13 cellular contexts compared by ENCODE assay signal in genomic region chr4:176988226-176988625, GRCh38.
DNase-seq lines count a peak whose midpoint lies in the region; ATAC-seq, FAIRE-seq and TF ChIP-seq lines count a peak whose summit lies in the region.
"Had no signal": no experiment of that assay in that cellular context is flagged by ENCODE, and none has a peak within 500 bp of the region (broad histone marks: within the 10 kb centered on the region; RNA-seq: fewer than 3 reads in every experiment).

No MANE protein-coding gene starts in this region.

- TF ChIP-seq POLR2A in gastrocnemius medialis (IDR thresholded peaks at IDR 0.05): no peak

- intact Hi-C loops in gastrocnemius medialis (cut with DNase I; ENCODE audit: low total_unique reads): no loop called here

- no peaks in the 10 kb centered on the region for H3K9me3 ChIP-seq in gastrocnemius medialis

- DNase-seq in AG10803 (ENCODE audit: low read depth) (peak; percentile 90), LoVo (ENCODE audit: low spot score) (peak; percentile 56), astrocyte of the cerebellum (ENCODE audit: low read depth) (peak; percentile 18), anterior cingulate cortex (lab: John Stamatoyannopoulos, UW) (no peak), gastrocnemius medialis (no peak)
- DNase-seq: activated T-cell treated with anti-CD3 and anti-CD28 coated beads, Interleukin-2, amount 50 U/mL, for 24 hours; effector memory CD8-positive, alpha-beta T cell; midbrain; NCI-H1105 had no signal

- H3K27ac ChIP-seq in gastrocnemius medialis: no peak overlapping the region

- H3K4me3 ChIP-seq in AG10803 (ENCODE audit: low read length) (no peak overlapping the region), astrocyte of the cerebellum (ENCODE audit: low read depth, low read length) (no peak overlapping the region), gastrocnemius medialis (no peak overlapping the region)

- no peaks in the 10 kb centered on the region for H3K36me3 ChIP-seq in gastrocnemius medialis

- H3K4me1 ChIP-seq in gastrocnemius medialis: no peaks in the 10 kb centered on the region

- no peaks in the 10 kb centered on the region for H3K27me3 ChIP-seq in gastrocnemius medialis

- in situ Hi-C loops in astrocyte of the cerebellum (cut with HindIII; ENCODE audit: low sequenced_read_pairs) (no loop called here), gastrocnemius medialis (cut with MboI; ENCODE audit: low sequenced_read_pairs in 4 of 4) (no loop called here)

- TF ChIP-seq CTCF in AG10803 (conservative IDR thresholded peaks at IDR 0.05; ENCODE audit: low read length) (peak; percentile 16; the same call in 1 of the 2 replicates), astrocyte of the cerebellum (IDR thresholded peaks at IDR 0.05; ENCODE audit: low read depth, low read length, missing control alignments) (no peak), gastrocnemius medialis (IDR thresholded peaks at IDR 0.05 in 4 of 5, conservative IDR thresholded peaks at IDR 0.05 in 1 of 5) (no peak)

- peak; percentile 85 for FAIRE-seq in islet of Langerhans (lab: Jason Lieb, UNC)
- FAIRE-seq: GM19239 had no signal

- ATAC-seq in GM18498 (IDR thresholded peaks at IDR 0.05; ENCODE audit: unreplicated experiment) (no peak), gastrocnemius medialis (no peak), GM21619 (IDR thresholded peaks at IDR 0.05; ENCODE audit: unreplicated experiment) (no peak)
- ATAC-seq: effector memory CD8-positive, alpha-beta T cell had no signal

Comparison
In these comparisons a context has a peak if more than half of its experiments do, and no peak if none do; other contexts are left out.
1. DNase-seq: peak in AG10803 (single experiment), LoVo (single experiment) and astrocyte of the cerebellum (single experiment); none in anterior cingulate cortex (0 of 58) and gastrocnemius medialis (0 of 2).